In genomic region chr15:28165791-28166190, GRCh38 we compare ENCODE assay signal across 22 cellular contexts.
"Had no signal": no experiment of that assay in that cellular context is flagged by ENCODE, and none has a peak within 500 bp of the region (broad histone marks: within the 10 kb centered on the region; RNA-seq: fewer than 3 reads in every experiment).

No MANE protein-coding gene starts in this region.

- H3K4me3 ChIP-seq: hepatocyte, left ventricle myocardium inferior, lung, mucosa of descending colon, ovary, right atrium auricular region, right lobe of liver, skin epidermis, transverse colon, upper lobe of left lung, vagina had no signal

- H3K4me2 ChIP-seq: hepatocyte had no signal

- H2AFZ ChIP-seq: hepatocyte had no signal

- H3K79me2 ChIP-seq: hepatocyte had no signal

- ATAC-seq: mucosa of descending colon; naive thymus-derived CD4-positive, alpha-beta T cell; natural killer cell treated with Interleukin-12 subunit alpha and Interleukin-12 subunit beta and Interleukin-15 and Interleukin-18, amount 100 ng/mL, for 72 hours; right lobe of liver; stimulated activated effector memory CD8-positive, alpha-beta T cell treated with anti-CD3 and anti-CD28 coated beads, Interleukin-12 subunit alpha, Interleukin-12 subunit beta, amount 100 ng/mL, for 72 hours had no signal

- H3K27ac ChIP-seq: hepatocyte, left ventricle myocardium inferior, ovary, right atrium auricular region, right lobe of liver, skin epidermis, transverse colon, upper lobe of left lung, vagina had no signal

- H3K27me3 ChIP-seq: hepatocyte, ovary, right atrium auricular region, right lobe of liver, transverse colon, upper lobe of left lung, vagina had no signal

- H3K4me1 ChIP-seq: right atrium auricular region, right lobe of liver, transverse colon, upper lobe of left lung, vagina had no signal

- H3K9me3 ChIP-seq: left ventricle myocardium inferior, mucosa of descending colon, ovary, right atrium auricular region, right lobe of liver, transverse colon, upper lobe of left lung, vagina had no signal

- DNase-seq: islet precursor cell; left ventricle myocardium inferior; mesendoderm; midbrain; mucosa of descending colon; naive thymus-derived CD4-positive, alpha-beta T cell; ovary; right lobe of liver; stimulated activated CD4-positive, alpha-beta T cell treated with anti-CD3 and anti-CD28 coated beads, Interleukin-12 subunit alpha, Interleukin-12 subunit beta, amount 100 ng/mL, for 4 hours; stimulated activated CD4-positive, alpha-beta T cell treated with anti-CD3 and anti-CD28 coated beads, Interleukin-15, amount 100 ng/mL, for 24 hours; stimulated activated CD4-positive, alpha-beta T cell treated with anti-CD3 and anti-CD28 coated beads, Interleukin-4, amount 100 ng/mL, for 24 hours; stimulated activated naive CD4-positive, alpha-beta T cell; substantia nigra; transverse colon; upper lobe of left lung had no signal

- H3K36me3 ChIP-seq: ovary had no signal
